ENCODE assay signal across 14 cellular contexts in the genomic region with DNA sequence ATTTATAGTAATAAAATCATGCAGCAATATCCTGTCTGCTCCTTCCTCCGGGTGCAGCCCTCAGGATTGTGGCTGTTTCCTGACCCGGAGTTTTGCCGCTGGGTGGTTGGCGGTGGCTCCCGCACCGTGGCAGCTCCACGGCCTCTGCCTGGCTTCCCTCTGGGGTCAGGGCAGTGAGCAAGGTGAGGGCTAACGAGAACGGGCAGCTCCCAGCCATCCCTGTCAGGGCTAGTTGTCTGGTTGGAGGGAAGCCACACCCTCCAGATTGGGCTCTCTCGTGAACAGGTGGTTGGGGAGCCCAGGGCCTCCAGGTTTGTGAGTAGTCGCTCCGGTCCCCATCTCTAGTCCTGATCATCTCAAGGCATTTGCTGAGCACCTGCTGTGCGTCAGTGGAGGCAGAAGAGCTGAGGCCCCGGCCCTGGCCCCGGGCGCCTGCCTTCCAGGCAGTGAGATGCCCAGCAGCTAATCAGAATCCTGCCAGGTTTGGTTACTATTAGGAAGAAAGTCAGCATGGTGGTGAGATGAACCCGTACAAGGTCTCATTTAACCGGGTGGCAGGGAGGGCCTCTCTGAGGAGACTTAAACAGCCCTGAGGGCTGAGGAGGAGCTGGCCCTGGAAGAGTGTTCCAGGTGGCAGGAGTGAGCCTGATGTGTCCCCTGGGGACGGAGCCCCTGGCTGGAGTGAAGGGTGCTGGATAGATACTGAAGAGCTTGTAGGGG. TPM values are rescaled to one million over a fixed set of nuclear protein-coding genes. Genes with fewer than 3 reads are reported as not detected.
A peak's percentile ranks its signal among the peaks of the same experiment; 100 is the strongest.
DNase-seq lines count a peak whose midpoint lies in the region; ATAC-seq, FAIRE-seq and TF ChIP-seq lines count a peak whose summit lies in the region.
"Had no signal": no experiment of that assay in that cellular context is flagged by ENCODE, and none has a peak within 500 bp of the region (broad histone marks: within the 10 kb centered on the region; RNA-seq: fewer than 3 reads in every experiment).

No MANE protein-coding gene starts in this region.

- H3K9me3 Mint-ChIP-seq in CD14-positive monocyte = no peaks in the 10 kb centered on the region
- no peaks in the 10 kb centered on the region for H3K9me3 Mint-ChIP-seq in activated CD4-positive, alpha-beta memory T cell treated with anti-CD3 and anti-CD28 coated beads, Interleukin-2, amount 10 ng/mL, durations not matched to agents 7 days and 5 days

- peaks cover 15 to 19% of the 10 kb centered on the region in 2 experiments for H3K36me3 ChIP-seq in HepG2 (replicated peaks in 1 of 2; ENCODE audit: control insufficient read depth in 1 of 2, insufficient read depth in 2 of 2, low read length in 2 of 2)
- H3K36me3 ChIP-seq in esophagus squamous epithelium = peaks cover 5 to 62% (median 7%) of the 10 kb centered on the region in 3 donors

- WGBS in HepG2 (ENCODE audit: low lambda C conversion rate) = 91% methylated on average over 14 of the region's 19 CpGs
- WGBS in esophagus squamous epithelium, 2 donors = 63 to 65% methylated on average over 3 to 15 of the region's 19 CpGs

- POLR2A ChIA-PET in activated CD4-positive, alpha-beta memory T cell treated with anti-CD3 and anti-CD28 coated beads, Interleukin-2, amount 10 ng/mL, durations not matched to agents 7 days and 5 days (lab: Charles Lee) = interaction anchor here (0.9 to 1.4 kb wide), 2 partner anchors 10 to 74 kb away, joined by 4 to 5 read pairs; no protein-coding TSS in a partner anchor
- POLR2A ChIA-PET in HepG2 (lab: Yijun Ruan, JAX) = no interaction called here

- no peaks in the 10 kb centered on the region for H3K9me3 ChIP-seq in HepG2 (ENCODE audit: low read length)
- no peaks in the 10 kb centered on the region for H3K9me3 ChIP-seq in esophagus squamous epithelium

- H3K27ac Mint-ChIP-seq in CD14-positive monocyte = peak overlapping the region; percentile 10 to 70 (median 33)
- peak overlapping the region; percentile 38 for H3K27ac Mint-ChIP-seq in activated CD4-positive, alpha-beta memory T cell treated with anti-CD3 and anti-CD28 coated beads, Interleukin-2, amount 10 ng/mL, durations not matched to agents 7 days and 5 days

- CTCF ChIA-PET in activated CD4-positive, alpha-beta memory T cell treated with anti-CD3 and anti-CD28 coated beads, Interleukin-2, amount 10 ng/mL, durations not matched to agents 7 days and 5 days (lab: Charles Lee) = interaction anchor here (0.8 kb wide), 1 partner anchor 8 kb away, joined by 3 read pairs; no protein-coding TSS in a partner anchor
- CTCF ChIA-PET in HepG2 (lab: Yijun Ruan, JAX; ENCODE audit: low intra/inter-chr PET ratio, low total read pairs) = no interaction called here

- TF ChIP-seq CTCF in CD14-positive monocyte (IDR thresholded peaks at IDR 0.05) (no peak), HepG2 (CRISPR knock-in tag; IDR thresholded peaks at IDR 0.05) (no peak), esophagus squamous epithelium (IDR thresholded peaks at IDR 0.05) (no peak)

- ATAC-seq in HepG2 (no peak), GM21825 (IDR thresholded peaks at IDR 0.05; ENCODE audit: unreplicated experiment) (no peak)

- H2AFZ ChIP-seq in HepG2 (ENCODE audit: low read length) = no peak overlapping the region

- TF ChIP-seq POLR2A in HepG2 (IDR thresholded peaks at IDR 0.05; ENCODE audit: insufficient read depth in 1 of 2, low read depth in 2 of 2, low read length in 2 of 2) (peak in 1 of 2 experiments; percentile 38; a peak in 1 of 4 replicates), esophagus squamous epithelium (IDR thresholded peaks at IDR 0.05) (no peak)

- peaks cover 22% of the 10 kb centered on the region for H3K4me1 ChIP-seq in HepG2 (ENCODE audit: insufficient read depth, low read length)
- H3K4me1 ChIP-seq in esophagus squamous epithelium = peaks cover 18 to 48% (median 25%) of the 10 kb centered on the region in 3 donors

- peaks cover 33 to 53% of the 10 kb centered on the region in 2 donors for H3K36me3 Mint-ChIP-seq in CD14-positive monocyte
- H3K36me3 Mint-ChIP-seq in activated CD4-positive, alpha-beta memory T cell treated with anti-CD3 and anti-CD28 coated beads, Interleukin-2, amount 10 ng/mL, durations not matched to agents 7 days and 5 days (ENCODE audit: low read depth) = no peaks in the 10 kb centered on the region

- intact Hi-C loops in CD14-positive monocyte (cut with micrococcal nuclease) (loop anchor here in 1 of 2 donors (5.0 kb wide), 1 partner anchor 64 kb away; no protein-coding TSS in a partner anchor), HepG2 (cut with micrococcal nuclease; ENCODE audit: unreplicated experiment) (no loop called here), esophagus squamous epithelium (cut with DNase I) (loop anchor here (10.0 kb wide), 1 partner anchor 264 kb away; the partner anchor contains the start of gene SEC14L5)

- DNase-seq in CD14-positive monocyte (ENCODE audit: low spot score) = peak; percentile 41
- DNase-seq in GF-D8 (lab: John Stamatoyannopoulos, UW) = peak; percentile 66
- no peak for DNase-seq in activated CD4-positive, alpha-beta memory T cell treated with anti-CD3 and anti-CD28 coated beads, Interleukin-2, amount 10 ng/mL, durations not matched to agents 7 days and 5 days
- DNase-seq in HepG2 (ENCODE audit: low spot score) = no peak
- DNase-seq in NCI-H2081 (lab: John Stamatoyannopoulos, UW) = no peak
- no peak for DNase-seq in esophagus squamous epithelium (lab: John Stamatoyannopoulos, UW)
- DNase-seq in NK-92 (lab: John Stamatoyannopoulos, UW; ENCODE audit: unreplicated experiment) = no peak
- DNase-seq: DMS53, hippocampal formation, NCI-H1048, NCI-H69 had no signal

- H3K4me3 ChIP-seq in HepG2 (replicated peaks in 1 of 3; ENCODE audit: insufficient read depth in 1 of 3, low read depth in 2 of 3, low read length in 3 of 3) = no peak overlapping the region
- no peak overlapping the region for H3K4me3 ChIP-seq in esophagus squamous epithelium

- peaks cover 3% of the 10 kb centered on the region for H3K79me2 ChIP-seq in HepG2 (ENCODE audit: insufficient read depth, low read length)

- FAIRE-seq in HepG2 (lab: Jason Lieb, UNC) = no peak
- FAIRE-seq: astrocyte had no signal

- no peak overlapping the region for H3K4me2 ChIP-seq in HepG2 (ENCODE audit: low read depth, low read length)

- H3K27me3 Mint-ChIP-seq in CD14-positive monocyte (ENCODE audit: low read depth in 3 of 3) = peaks cover 0 to 1% (median 0%) of the 10 kb centered on the region in 3 donors
- H3K27me3 Mint-ChIP-seq in activated CD4-positive, alpha-beta memory T cell treated with anti-CD3 and anti-CD28 coated beads, Interleukin-2, amount 10 ng/mL, durations not matched to agents 7 days and 5 days = no peaks in the 10 kb centered on the region

- no peaks in the 10 kb centered on the region for H4K20me1 ChIP-seq in HepG2 (ENCODE audit: insufficient read depth, low read length)

- H3K27me3 ChIP-seq in HepG2 (ENCODE audit: control insufficient read depth in 1 of 2, insufficient read depth in 2 of 2, low read length in 2 of 2) = no peaks in the 10 kb centered on the region
- no peaks in the 10 kb centered on the region for H3K27me3 ChIP-seq in esophagus squamous epithelium

- TF ChIP-seq RAD21 in HepG2 (CRISPR knock-in tag; IDR thresholded peaks at IDR 0.05) = no peak

- peaks cover 45% of the 10 kb centered on the region for H3K4me1 Mint-ChIP-seq in CD14-positive monocyte
- peaks cover 18% of the 10 kb centered on the region for H3K4me1 Mint-ChIP-seq in activated CD4-positive, alpha-beta memory T cell treated with anti-CD3 and anti-CD28 coated beads, Interleukin-2, amount 10 ng/mL, durations not matched to agents 7 days and 5 days

- H3K4me3 Mint-ChIP-seq in CD14-positive monocyte = peak overlapping the region; percentile 26 to 48
- peak overlapping the region; percentile 34 for H3K4me3 Mint-ChIP-seq in activated CD4-positive, alpha-beta memory T cell treated with anti-CD3 and anti-CD28 coated beads, Interleukin-2, amount 10 ng/mL, durations not matched to agents 7 days and 5 days

- no peak for TF ChIP-seq EP300 in HepG2 (IDR thresholded peaks at IDR 0.05; ENCODE audit: low read depth in 2 of 2, low read length in 2 of 2)
- no peak for TF ChIP-seq EP300 in HepG2 (CRISPR knock-in tag; IDR thresholded peaks at IDR 0.05; ENCODE audit: borderline replicate concordance)

- no TSS peak for BruUV-seq in HepG2 (replicated peaks; lab: Mats Ljungman, UMichigan)

- in situ Hi-C loops in HepG2 (cut with HindIII; ENCODE audit: extremely low pct_ligation_motif_present, low pct_unique_long_range_greater_than_20kb) = no loop called here

- H3K9ac ChIP-seq in HepG2 (ENCODE audit: insufficient read depth, low read depth, low read length) = no peak overlapping the region

- H3K27ac ChIP-seq in HepG2 (ENCODE audit: extremely low read length, insufficient read depth, low read length) (no peak overlapping the region), esophagus squamous epithelium (no peak overlapping the region)
- H3K27ac ChIP-seq: epithelial cell of prostate had no signal

RNA-seq across cellular contexts. Expression of gene NUDT16L1, which starts 2.3 kb away (rescaled TPM):
- polyA plus RNA-seq in CD14-positive monocyte (10 to 100 TPM; 41.1 to 62.7 TPM), HepG2 (2011; rRNA removed) (28.0 and 28.9 TPM in 2 replicates)
- total RNA-seq in activated CD4-positive, alpha-beta memory T cell treated with anti-CD3 and anti-CD28 coated beads, Interleukin-2, amount 10 ng/mL, durations not matched to agents 7 days and 5 days = 10 to 100 TPM; 24.2 to 25.5 TPM
- total RNA-seq in HepG2 (2016; rRNA removed; fragmentation: Illumina TruSeq; extraction: Trizol) (40.5 and 41.0 TPM in 2 replicates), esophagus squamous epithelium (10 to 100 TPM; 18.5 to 27.8 (median 21.0) TPM)
- total RNA-seq in HepG2 (2016; cell fraction: cytosol; rRNA removed; fragmentation: Illumina TruSeq; extraction: Trizol; ENCODE audit: low read depth) = 10.3 and 11.1 TPM in 2 replicates
- total RNA-seq in HepG2 (2016; cell fraction: insoluble cytoplasmic fraction; rRNA removed; fragmentation: Illumina TruSeq; extraction: Trizol) = 42.6 and 42.7 TPM in 2 replicates
- total RNA-seq in HepG2 (2016; cell fraction: membrane; rRNA removed; fragmentation: Illumina TruSeq; extraction: Trizol) = 18.6 and 20.4 TPM in 2 replicates
- 16.9 and 17.3 TPM in 2 replicates for total RNA-seq in HepG2 (2016; cell fraction: nucleus; rRNA removed; fragmentation: Illumina TruSeq; extraction: Trizol)
- 27.9 and 47.5 TPM in 2 replicates for polyA plus RNA-seq in HepG2 (2011; cell fraction: cytosol; rRNA removed)
- 33.3 and 34.9 TPM in 2 replicates for polyA plus RNA-seq in HepG2 (2011; cell fraction: nucleus; rRNA removed)
- 17.6 and 17.9 TPM in 2 replicates for polyA plus RNA-seq in HepG2 (2012)
- polyA plus RNA-seq in HepG2 (2016; cell fraction: cytosol; fragmentation: Illumina TruSeq; extraction: Trizol; ENCODE audit: low read depth) = 13.1 and 13.9 TPM in 2 replicates
- polyA plus RNA-seq in HepG2 (2016; cell fraction: insoluble cytoplasmic fraction; fragmentation: Illumina TruSeq; extraction: Trizol; ENCODE audit: low read depth) = 49.7 and 50.3 TPM in 2 replicates
- polyA plus RNA-seq in HepG2 (2016; cell fraction: membrane; fragmentation: Illumina TruSeq; extraction: Trizol; ENCODE audit: low read depth) = 15.2 and 17.7 TPM in 2 replicates
- 32.3 and 35.4 TPM in 2 replicates for polyA plus RNA-seq in HepG2 (2016; cell fraction: nucleus; fragmentation: Illumina TruSeq; extraction: Trizol; ENCODE audit: insufficient read depth, low read depth)
- polyA minus RNA-seq in HepG2 (2011; rRNA and poly(A)+ RNA removed; ENCODE audit: low replicate concordance) = 14.3 and 41.1 TPM in 2 replicates
- 8.9 and 10.9 TPM in 2 replicates for polyA minus RNA-seq in HepG2 (2011; cell fraction: cytosol; rRNA and poly(A)+ RNA removed)
- 10.6 and 11.6 TPM in 2 replicates for polyA minus RNA-seq in HepG2 (2011; cell fraction: nucleus; rRNA and poly(A)+ RNA removed)

RNA-seq across cellular contexts. Expression of gene ANKS3, which starts 43.0 kb away (rescaled TPM):
- polyA plus RNA-seq in CD14-positive monocyte (under 1 TPM; 0.59 to 0.95 TPM), HepG2 (2011; rRNA removed) (11.4 and 14.4 TPM in 2 replicates)
- total RNA-seq in activated CD4-positive, alpha-beta memory T cell treated with anti-CD3 and anti-CD28 coated beads, Interleukin-2, amount 10 ng/mL, durations not matched to agents 7 days and 5 days = 10 to 100 TPM in 1 of 2 experiments, 1 to 10 TPM in 1; 10.0 to 10.2 TPM
- total RNA-seq in HepG2 (2016; rRNA removed; fragmentation: Illumina TruSeq; extraction: Trizol) (6.6 and 15.9 TPM in 2 replicates), esophagus squamous epithelium (10 to 100 TPM in 2 of 4 donors, 1 to 10 TPM in 2; 9.4 to 22.7 (median 11.5) TPM)
- 34.4 and 34.9 TPM in 2 replicates for total RNA-seq in HepG2 (2016; cell fraction: cytosol; rRNA removed; fragmentation: Illumina TruSeq; extraction: Trizol; ENCODE audit: low read depth)
- 6.2 and 13.8 TPM in 2 replicates for total RNA-seq in HepG2 (2016; cell fraction: insoluble cytoplasmic fraction; rRNA removed; fragmentation: Illumina TruSeq; extraction: Trizol)
- total RNA-seq in HepG2 (2016; cell fraction: membrane; rRNA removed; fragmentation: Illumina TruSeq; extraction: Trizol) = 29.2 and 30.9 TPM in 2 replicates
- total RNA-seq in HepG2 (2016; cell fraction: nucleus; rRNA removed; fragmentation: Illumina TruSeq; extraction: Trizol) = 17.3 and 17.4 TPM in 2 replicates
- 5.8 and 7.5 TPM in 2 replicates for polyA plus RNA-seq in HepG2 (2011; cell fraction: cytosol; rRNA removed)
- polyA plus RNA-seq in HepG2 (2011; cell fraction: nucleus; rRNA removed) = 58.0 and 68.7 TPM in 2 replicates
- polyA plus RNA-seq in HepG2 (2012) = 6.3 and 7.6 TPM in 2 replicates
- polyA plus RNA-seq in HepG2 (2016; cell fraction: cytosol; fragmentation: Illumina TruSeq; extraction: Trizol; ENCODE audit: low read depth) = 2.4 and 2.5 TPM in 2 replicates
- polyA plus RNA-seq in HepG2 (2016; cell fraction: insoluble cytoplasmic fraction; fragmentation: Illumina TruSeq; extraction: Trizol; ENCODE audit: low read depth) = 3.9 and 5.0 TPM in 2 replicates
- polyA plus RNA-seq in HepG2 (2016; cell fraction: membrane; fragmentation: Illumina TruSeq; extraction: Trizol; ENCODE audit: low read depth) = 3.0 and 4.2 TPM in 2 replicates
- 32.9 and 37.2 TPM in 2 replicates for polyA plus RNA-seq in HepG2 (2016; cell fraction: nucleus; fragmentation: Illumina TruSeq; extraction: Trizol; ENCODE audit: insufficient read depth, low read depth)
- 23.8 and 32.8 TPM in 2 replicates for polyA minus RNA-seq in HepG2 (2011; rRNA and poly(A)+ RNA removed; ENCODE audit: low replicate concordance)
- polyA minus RNA-seq in HepG2 (2011; cell fraction: cytosol; rRNA and poly(A)+ RNA removed) = 3.9 and 4.8 TPM in 2 replicates
- polyA minus RNA-seq in HepG2 (2011; cell fraction: nucleus; rRNA and poly(A)+ RNA removed) = 25.6 and 28.0 TPM in 2 replicates

RNA-seq across cellular contexts. Expression of gene DNAAF8, which starts 43.2 kb away (rescaled TPM):
- polyA plus RNA-seq in CD14-positive monocyte (under 1 TPM in 1 of 2 donors, not detected in 1; 0.36 TPM), HepG2 (2011; rRNA removed) (0.27 TPM in 1 of 2 replicates, not detected in the other)
- not detected for total RNA-seq in activated CD4-positive, alpha-beta memory T cell treated with anti-CD3 and anti-CD28 coated beads, Interleukin-2, amount 10 ng/mL, durations not matched to agents 7 days and 5 days
- total RNA-seq in HepG2 (2016; rRNA removed; fragmentation: Illumina TruSeq; extraction: Trizol) (0.38 and 0.44 TPM in 2 replicates), esophagus squamous epithelium (under 1 TPM in 3 of 4 donors, not detected in 1; 0.21 to 0.42 (median 0.38) TPM)
- 0.44 and 0.81 TPM in 2 replicates for total RNA-seq in HepG2 (2016; cell fraction: cytosol; rRNA removed; fragmentation: Illumina TruSeq; extraction: Trizol; ENCODE audit: low read depth)
- total RNA-seq in HepG2 (2016; cell fraction: insoluble cytoplasmic fraction; rRNA removed; fragmentation: Illumina TruSeq; extraction: Trizol) = 0.15 TPM in 1 of 2 replicates, not detected in the other
- total RNA-seq in HepG2 (2016; cell fraction: membrane; rRNA removed; fragmentation: Illumina TruSeq; extraction: Trizol) = 0.14 and 0.65 TPM in 2 replicates
- 0.31 TPM in 1 of 2 replicates, not detected in the other for total RNA-seq in HepG2 (2016; cell fraction: nucleus; rRNA removed; fragmentation: Illumina TruSeq; extraction: Trizol)
- polyA plus RNA-seq in HepG2 (2011; cell fraction: cytosol; rRNA removed) = 0.03 and 0.16 TPM in 2 replicates
- not detected in 2 replicates for polyA plus RNA-seq in HepG2 (2011; cell fraction: nucleus; rRNA removed)
- 0.12 and 0.21 TPM in 2 replicates for polyA plus RNA-seq in HepG2 (2012)
- 0.15 and 0.24 TPM in 2 replicates for polyA plus RNA-seq in HepG2 (2016; cell fraction: cytosol; fragmentation: Illumina TruSeq; extraction: Trizol; ENCODE audit: low read depth)
- 0.34 and 0.57 TPM in 2 replicates for polyA plus RNA-seq in HepG2 (2016; cell fraction: insoluble cytoplasmic fraction; fragmentation: Illumina TruSeq; extraction: Trizol; ENCODE audit: low read depth)
- polyA plus RNA-seq in HepG2 (2016; cell fraction: membrane; fragmentation: Illumina TruSeq; extraction: Trizol; ENCODE audit: low read depth) = 0.17 and 0.40 TPM in 2 replicates
- polyA plus RNA-seq in HepG2 (2016; cell fraction: nucleus; fragmentation: Illumina TruSeq; extraction: Trizol; ENCODE audit: insufficient read depth, low read depth) = not detected in 2 replicates
- 0.70 TPM in 1 of 2 replicates, not detected in the other for polyA minus RNA-seq in HepG2 (2011; rRNA and poly(A)+ RNA removed; ENCODE audit: low replicate concordance)
- not detected in 2 replicates for polyA minus RNA-seq in HepG2 (2011; cell fraction: cytosol; rRNA and poly(A)+ RNA removed)
- polyA minus RNA-seq in HepG2 (2011; cell fraction: nucleus; rRNA and poly(A)+ RNA removed) = 0.50 TPM in 1 of 2 replicates, not detected in the other

Comparison
In these comparisons a context has a peak if more than half of its experiments do, and no peak if none do; other contexts are left out.
1. DNase-seq: peak in CD14-positive monocyte (single experiment) and GF-D8 (single experiment); none in activated CD4-positive, alpha-beta memory T cell treated with anti-CD3 and anti-CD28 coated beads, Interleukin-2, amount 10 ng/mL, durations not matched to agents 7 days and 5 days (single experiment), HepG2 (single experiment), NCI-H2081 (0 of 2), esophagus squamous epithelium (single experiment) and NK-92 (single experiment).